ENCODE assay signal across 25 cellular contexts in genomic region chr22:25490869-25491268, GRCh38.
"Had no signal": no experiment of that assay in that cellular context is flagged by ENCODE, and none has a peak within 500 bp of the region (broad histone marks: within the 10 kb centered on the region; RNA-seq: fewer than 3 reads in every experiment).

No MANE protein-coding gene starts in this region.

- H3K27ac Mint-ChIP-seq: natural killer cell; nephron; stimulated activated effector memory CD8-positive, alpha-beta T cell treated with anti-CD3 and anti-CD28 coated beads, Interleukin-12 subunit alpha, Interleukin-12 subunit beta, amount 100 ng/mL, for 72 hours; stimulated activated naive CD8-positive, alpha-beta T cell treated with anti-CD3 and anti-CD28 coated beads, Interleukin-15, Interleukin-2, amounts not matched to agents 100 ng/mL and 50 ng/mL, for 24 hours had no signal

- H3K9me3 ChIP-seq: neutrophil, pancreas, prostate gland, right lobe of liver, sigmoid colon, stomach, thoracic aorta, thyroid gland, tibial nerve, upper lobe of left lung, uterus had no signal

- H3K36me3 ChIP-seq: pancreas, prostate gland, right lobe of liver, sigmoid colon, thoracic aorta, thyroid gland, uterus had no signal

- H3K4me1 ChIP-seq: prostate gland, uterus had no signal

- H3K27me3 ChIP-seq: pancreas, right lobe of liver, sigmoid colon, thyroid gland, tibial nerve, upper lobe of left lung, uterus had no signal

- H3K27ac ChIP-seq: neutrophil, prostate gland, right lobe of liver, sigmoid colon, stomach, thoracic aorta, thyroid gland, tibial nerve, upper lobe of left lung, uterus had no signal

- H3K4me3 ChIP-seq: pancreas, prostate gland, right lobe of liver, sigmoid colon, stomach, thoracic aorta, thyroid gland, tibial nerve, upper lobe of left lung, uterus had no signal

- H3K4me3 Mint-ChIP-seq: naive thymus-derived CD4-positive, alpha-beta T cell; natural killer cell; nephron; stimulated activated effector memory CD8-positive, alpha-beta T cell treated with anti-CD3 and anti-CD28 coated beads, Interleukin-12 subunit alpha, Interleukin-12 subunit beta, amount 100 ng/mL, for 72 hours; stimulated activated naive B cell treated with anti-CD40 and anti-IgM and Interleukin-4, amounts not matched to agents 10 μg/mL and 1 μg/mL and 100 μg/mL, for 72 hours; stimulated activated naive CD8-positive, alpha-beta T cell treated with anti-CD3 and anti-CD28 coated beads, Interleukin-15, Interleukin-2, amounts not matched to agents 100 ng/mL and 50 ng/mL, for 24 hours had no signal

- H3K36me3 Mint-ChIP-seq: natural killer cell had no signal

- H3K9me3 Mint-ChIP-seq: natural killer cell, nephron had no signal

- DNase-seq: naive thymus-derived CD4-positive, alpha-beta T cell; natural killer cell; pancreas; right cardiac atrium; right lobe of liver; sigmoid colon; small intestine; stimulated activated CD4-positive, alpha-beta T cell treated with anti-CD3 and anti-CD28 coated beads, Interleukin-15, amount 100 ng/mL, for 24 hours; stimulated activated CD4-positive, alpha-beta T cell treated with anti-CD3 and anti-CD28 coated beads, Interleukin-2, amount 100 ng/mL, for 24 hours; stimulated activated CD4-positive, alpha-beta T cell treated with anti-CD3 and anti-CD28 coated beads, Interleukin-2, amount 100 ng/mL, for 48 hours; stimulated activated CD4-positive, alpha-beta T cell treated with anti-CD3 and anti-CD28 coated beads, Interleukin-4, amount 100 ng/mL, for 24 hours; stimulated activated naive B cell treated with anti-CD40 and anti-IgM and Interleukin-4, amounts not matched to agents 10 μg/mL and 1 μg/mL and 100 μg/mL, for 72 hours; stimulated activated naive CD4-positive, alpha-beta T cell treated with Interleukin-2 at 50 U/mL for 16 hours; stomach; thyroid gland; trophoblast cell; upper lobe of left lung; uterus had no signal

- FAIRE-seq: small intestine had no signal
